In the genomic region with DNA sequence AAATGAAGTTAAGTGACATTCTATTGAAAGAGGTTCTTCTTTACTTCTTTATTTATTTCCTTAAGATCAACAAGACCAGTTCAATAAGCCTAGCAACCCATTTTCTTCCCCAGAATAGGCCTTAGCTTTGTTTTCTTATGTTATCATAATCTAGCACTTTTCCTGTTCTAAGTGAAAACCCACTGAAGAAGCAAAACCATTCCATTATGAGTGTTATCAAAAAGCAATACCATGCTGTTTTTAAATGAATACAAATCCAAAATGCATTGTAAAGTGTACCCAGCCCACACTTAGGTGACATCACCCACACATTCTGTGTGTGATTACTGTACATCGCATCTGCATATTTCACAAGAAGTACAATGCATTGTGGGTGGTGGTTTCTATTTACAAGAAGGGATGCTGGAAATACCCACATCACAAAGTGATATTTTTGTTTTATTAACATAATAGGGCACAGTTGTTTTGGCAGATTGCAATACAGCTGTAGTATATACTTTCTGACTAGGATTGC, we compare ENCODE assay signal across 13 cellular contexts.
A peak's percentile ranks its signal among the peaks of the same experiment; 100 is the strongest.
DNase-seq lines count a peak whose midpoint lies in the region; ATAC-seq lines count a peak whose summit lies in the region.
"Had no signal": no experiment of that assay in that cellular context is flagged by ENCODE, and none has a peak within 500 bp of the region (broad histone marks: within the 10 kb centered on the region; RNA-seq: fewer than 3 reads in every experiment).

No MANE protein-coding gene starts in this region.

- in situ Hi-C loops in GM23248 (cut with MboI) (loop anchor here (25.0 kb wide), 1 partner anchor 1209 kb away; no protein-coding TSS in a partner anchor), SK-MEL-5 (cut with HindIII; ENCODE audit: low pct_unique_long_range_greater_than_20kb, low sequenced_read_pairs) (loop anchor here (25.0 kb wide), 1 partner anchor 459 kb away; no protein-coding TSS in a partner anchor)

- no peak overlapping the region for H3K4me2 ChIP-seq in GM23248 (ENCODE audit: unreplicated experiment)
- H3K4me2 ChIP-seq: hepatocyte had no signal

- no peaks in the 10 kb centered on the region for H3K9me3 Mint-ChIP-seq in activated naive CD8-positive, alpha-beta T cell treated with anti-CD3 and anti-CD28 coated beads, Interleukin-2, amount 50 U/mL, for 24 hours
- H3K9me3 Mint-ChIP-seq: CD8-positive, alpha-beta T cell had no signal

- no peak overlapping the region for H3K4me3 Mint-ChIP-seq in activated naive CD8-positive, alpha-beta T cell treated with anti-CD3 and anti-CD28 coated beads, Interleukin-2, amount 50 U/mL, for 24 hours
- H3K4me3 Mint-ChIP-seq: CD8-positive, alpha-beta T cell had no signal

- H3K27ac ChIP-seq in GM23248 = no peak overlapping the region
- H3K27ac ChIP-seq: hepatocyte, left lung, thyroid gland had no signal

- no peaks in the 10 kb centered on the region for H4K20me1 ChIP-seq in GM23248 (ENCODE audit: insufficient read depth)

- H3K27me3 Mint-ChIP-seq in activated naive CD8-positive, alpha-beta T cell treated with anti-CD3 and anti-CD28 coated beads, Interleukin-2, amount 50 U/mL, for 24 hours = no peaks in the 10 kb centered on the region

- H3K36me3 ChIP-seq in GM23248 (ENCODE audit: low read depth) = no peaks in the 10 kb centered on the region
- H3K36me3 ChIP-seq: left lung, thyroid gland had no signal

- H3K9me3 ChIP-seq in GM23248 (ENCODE audit: low read depth) = no peaks in the 10 kb centered on the region
- H3K9me3 ChIP-seq: left lung, thyroid gland had no signal

- H3K9me2 ChIP-seq in GM23248 (ENCODE audit: insufficient read depth) = no peaks in the 10 kb centered on the region

- H3K79me2 ChIP-seq in GM23248 (ENCODE audit: insufficient read depth) = no peaks in the 10 kb centered on the region
- H3K79me2 ChIP-seq: hepatocyte had no signal

- peak; percentile 75 for ATAC-seq in GM18519 (IDR thresholded peaks at IDR 0.05; ENCODE audit: low FRiP score, unreplicated experiment)
- ATAC-seq in activated naive CD8-positive, alpha-beta T cell treated with anti-CD3 and anti-CD28 coated beads, Interleukin-2, amount 50 U/mL, for 24 hours = no peak
- ATAC-seq: CD8-positive, alpha-beta T cell had no signal

- H3K4me1 Mint-ChIP-seq in activated naive CD8-positive, alpha-beta T cell treated with anti-CD3 and anti-CD28 coated beads, Interleukin-2, amount 50 U/mL, for 24 hours = peaks cover 2% of the 10 kb centered on the region

- H3K4me1 ChIP-seq in GM23248 (ENCODE audit: insufficient read depth) = no peaks in the 10 kb centered on the region
- H3K4me1 ChIP-seq: left lung, thyroid gland had no signal

- H2AFZ ChIP-seq in GM23248 = no peak overlapping the region
- H2AFZ ChIP-seq: hepatocyte had no signal

- WGBS in GM23248 (ENCODE audit: low coverage in 1 of 2, low lambda C conversion rate in 2 of 2, missing lambda C conversion rate in 2 of 2), 2 experiments = 66 to 67% methylated on average over 1 of the region's 1 CpG

- H3K9ac ChIP-seq in GM23248 = no peak overlapping the region

- H3K27me3 ChIP-seq in GM23248 (replicated peaks; ENCODE audit: insufficient read depth) = no peaks in the 10 kb centered on the region
- H3K27me3 ChIP-seq: hepatocyte, left lung, thyroid gland had no signal

- H3K27ac Mint-ChIP-seq in activated naive CD8-positive, alpha-beta T cell treated with anti-CD3 and anti-CD28 coated beads, Interleukin-2, amount 50 U/mL, for 24 hours = no peak overlapping the region
- H3K27ac Mint-ChIP-seq: CD8-positive, alpha-beta T cell had no signal

- H3K4me3 ChIP-seq in GM23248 = no peak overlapping the region
- H3K4me3 ChIP-seq: hepatocyte, left lung, thyroid gland had no signal

- no peaks in the 10 kb centered on the region for H3F3A ChIP-seq in GM23248 (ENCODE audit: insufficient read depth)

- DNase-seq in GM23248 (peak; percentile 36), SK-MEL-5 (ENCODE audit: low read depth, low spot score) (peak; percentile 7), fibroblast of peridontal ligament (ENCODE audit: extremely low read depth) (peak; percentile 17), NCI-H128 (lab: John Stamatoyannopoulos, UW; ENCODE audit: unreplicated experiment) (no peak), HuH-7 (ENCODE audit: low spot score) (no peak)
- no peak for DNase-seq in activated naive CD8-positive, alpha-beta T cell treated with anti-CD3 and anti-CD28 coated beads, Interleukin-2, amount 50 U/mL, for 24 hours
- DNase-seq: amygdala; CD8-positive, alpha-beta T cell; effector memory CD4-positive, alpha-beta T cell; left lung; thyroid gland had no signal

- no peaks in the 10 kb centered on the region for H3K36me3 Mint-ChIP-seq in activated naive CD8-positive, alpha-beta T cell treated with anti-CD3 and anti-CD28 coated beads, Interleukin-2, amount 50 U/mL, for 24 hours (ENCODE audit: low read depth)
- H3K36me3 Mint-ChIP-seq: CD8-positive, alpha-beta T cell had no signal

Comparison
In these comparisons a context has a peak if more than half of its experiments do, and no peak if none do; other contexts are left out.
1. DNase-seq: peak in GM23248 (single experiment), SK-MEL-5 (single experiment) and fibroblast of peridontal ligament (single experiment); none in activated naive CD8-positive, alpha-beta T cell treated with anti-CD3 and anti-CD28 coated beads, Interleukin-2, amount 50 U/mL, for 24 hours (single experiment), NCI-H128 (single experiment) and HuH-7 (single experiment).